In genomic region chr20:57106030-57106682, GRCh38 we compare ENCODE assay signal across 28 cellular contexts.
DNase-seq lines count a peak whose midpoint lies in the region; ATAC-seq, FAIRE-seq and TF ChIP-seq lines count a peak whose summit lies in the region.
"Had no signal": no experiment of that assay in that cellular context is flagged by ENCODE, and none has a peak within 500 bp of the region (broad histone marks: within the 10 kb centered on the region; RNA-seq: fewer than 3 reads in every experiment).

No MANE protein-coding gene starts in this region.

- H3K4me1 ChIP-seq in HepG2 (ENCODE audit: insufficient read depth, low read length) (peaks cover 15% of the 10 kb centered on the region), right lobe of liver (no peaks in the 10 kb centered on the region), OCI-LY1 (ENCODE audit: insufficient read depth, low read length, severe bottlenecking) (peaks cover 9% of the 10 kb centered on the region), H1 (replicated peaks in 1 of 4; ENCODE audit: control insufficient read depth in 3 of 4, insufficient read depth in 4 of 4, low read length in 3 of 4) (peaks cover 0 to 2% (median 0%) of the 10 kb centered on the region in 4 experiments; a peak in 1 of 7 replicates), suprapubic skin (peaks cover 19% of the 10 kb centered on the region)
- H3K4me1 ChIP-seq: right atrium auricular region had no signal

- H2BK120ac ChIP-seq in H1 (replicated peaks; ENCODE audit: low read depth, low read length): no peak overlapping the region

- H2AFZ ChIP-seq in HepG2 (ENCODE audit: low read length): no peak overlapping the region
- no peak overlapping the region for H2AFZ ChIP-seq in OCI-LY1 (ENCODE audit: low read length)
- H2AFZ ChIP-seq in H1 (ENCODE audit: low read length): no peak overlapping the region

- TF ChIP-seq EP300 in HepG2 (IDR thresholded peaks at IDR 0.05; ENCODE audit: low read depth in 2 of 2, low read length in 2 of 2): no peak
- TF ChIP-seq EP300 in HepG2 (CRISPR knock-in tag; IDR thresholded peaks at IDR 0.05; ENCODE audit: borderline replicate concordance): no peak
- no peak for TF ChIP-seq EP300 in H1 (IDR thresholded peaks at IDR 0.05; ENCODE audit: borderline replicate concordance in 1 of 2, low read depth in 2 of 2, low read length in 2 of 2)
- no peak for TF ChIP-seq EP300 in suprapubic skin (IDR thresholded peaks at IDR 0.05)

- intact Hi-C loops in HepG2 (cut with micrococcal nuclease; ENCODE audit: unreplicated experiment) (no loop called here), right lobe of liver (cut with DNase I) (no loop called here)

- no TSS peak for BruUV-seq in HepG2 (replicated peaks; lab: Mats Ljungman, UMichigan)

- no peak for ATAC-seq in HepG2
- ATAC-seq in right lobe of liver: no peak
- ATAC-seq: activated naive CD4-positive, alpha-beta T cell treated with anti-CD3 and anti-CD28 coated beads, Interleukin-2, amount 50 U/mL, for 72 hours had no signal

- 52% methylated on average over 12 of the region's 12 CpGs for WGBS in HepG2 (ENCODE audit: low lambda C conversion rate)
- 53% methylated on average over 7 of the region's 12 CpGs for whole genome bisulfite sequencing in right lobe of liver (ENCODE audit: insufficient coverage, low coverage, low lambda C conversion rate, missing lambda C conversion rate)
- 78% methylated on average over 12 of the region's 12 CpGs; no CpG with 5 or more reads in 1 of the 2 experiments for WGBS in H1 (ENCODE audit: extremely low coverage in 1 of 2, insufficient coverage in 1 of 2, insufficient read length in 1 of 2, insufficient replicate concordance in 2 of 2, low coverage in 1 of 2, low lambda C conversion rate in 2 of 2, missing lambda C conversion rate in 1 of 2), 2 experiments
- WGBS in suprapubic skin: 86% methylated on average over 12 of the region's 12 CpGs

- no peaks in the 10 kb centered on the region for H3K9me3 ChIP-seq in HepG2 (ENCODE audit: low read length)
- H3K9me3 ChIP-seq in right lobe of liver: no peaks in the 10 kb centered on the region
- no peaks in the 10 kb centered on the region for H3K9me3 ChIP-seq in OCI-LY1 (ENCODE audit: low read length)
- no peaks in the 10 kb centered on the region for H3K9me3 ChIP-seq in H1 (ENCODE audit: insufficient read depth in 2 of 2, low read depth in 1 of 2, low read length in 1 of 2)
- H3K9me3 ChIP-seq in suprapubic skin: no peaks in the 10 kb centered on the region
- H3K9me3 ChIP-seq: esophagus muscularis mucosa, neutrophil, right atrium auricular region had no signal

- no peak overlapping the region for H3K56ac ChIP-seq in H1 (replicated peaks; ENCODE audit: insufficient read length, low read depth, low read length)

- H2AK5ac ChIP-seq in H1 (ENCODE audit: low read depth, low read length): no peak overlapping the region

- no peak overlapping the region for H2BK15ac ChIP-seq in H1 (ENCODE audit: low read length)

- H3K36me3 ChIP-seq in HepG2 (replicated peaks in 1 of 2; ENCODE audit: control insufficient read depth in 1 of 2, insufficient read depth in 2 of 2, low read length in 2 of 2) (no peaks in the 10 kb centered on the region), right lobe of liver (no peaks in the 10 kb centered on the region), OCI-LY1 (ENCODE audit: insufficient read depth, low read length) (no peaks in the 10 kb centered on the region), H1 (ENCODE audit: control insufficient read depth in 2 of 4, insufficient read depth in 4 of 4, low read length in 3 of 4) (no peaks in the 10 kb centered on the region), suprapubic skin (no peaks in the 10 kb centered on the region)
- H3K36me3 ChIP-seq: esophagus muscularis mucosa, neutrophil, right atrium auricular region had no signal

- POLR2A ChIA-PET in HepG2 (lab: Yijun Ruan, JAX): no interaction called here
- POLR2A ChIA-PET in H1 (lab: Charles Lee; ENCODE audit: partially characterized antibody): no interaction called here

- no peak overlapping the region for H4K8ac ChIP-seq in H1 (ENCODE audit: extremely low read depth, insufficient read depth, low read length)

- no peak overlapping the region for H3K9ac ChIP-seq in HepG2 (ENCODE audit: insufficient read depth, low read depth, low read length)
- H3K9ac ChIP-seq in OCI-LY1 (ENCODE audit: low read length): no peak overlapping the region
- no peak overlapping the region for H3K9ac ChIP-seq in H1 (replicated peaks in 1 of 4; ENCODE audit: extremely low read depth in 1 of 4, low read depth in 3 of 4, low read length in 3 of 4)

- no peak overlapping the region for H4K5ac ChIP-seq in H1 (ENCODE audit: insufficient read length, low read depth, low read length)

- H3K4me2 ChIP-seq in HepG2 (ENCODE audit: low read depth, low read length) (no peak overlapping the region), OCI-LY1 (ENCODE audit: low read length) (peak overlapping the region; percentile 24; the same call in 1 of the 2 replicates), H1 (ENCODE audit: insufficient read depth in 1 of 2, low read depth in 2 of 2, low read length in 2 of 2) (no peak overlapping the region)
- H3K4me2 ChIP-seq: smooth muscle cell had no signal

- H3K9me2 ChIP-seq in OCI-LY1 (ENCODE audit: low read depth, low read length): no peaks in the 10 kb centered on the region

- no peak overlapping the region for H4K91ac ChIP-seq in H1 (replicated peaks; ENCODE audit: insufficient read length, low read length)

- no peak for TF ChIP-seq POLR2A in HepG2 (IDR thresholded peaks at IDR 0.05; ENCODE audit: insufficient read depth in 1 of 2, low read depth in 2 of 2, low read length in 2 of 2)
- no peak for TF ChIP-seq POLR2A in right lobe of liver (IDR thresholded peaks at IDR 0.05)
- no peak for TF ChIP-seq POLR2A in H1 (IDR thresholded peaks at IDR 0.05; ENCODE audit: control extremely low read depth in 1 of 2, low read depth in 2 of 2, low read length in 2 of 2)
- no peak for TF ChIP-seq POLR2A in suprapubic skin (IDR thresholded peaks at IDR 0.05)

- H3F3A ChIP-seq in OCI-LY1 (ENCODE audit: insufficient read depth, low read length): no peaks in the 10 kb centered on the region

- in situ Hi-C loops in HepG2 (cut with HindIII; ENCODE audit: extremely low pct_ligation_motif_present, low pct_unique_long_range_greater_than_20kb): no loop called here

- H2BK20ac ChIP-seq in H1 (ENCODE audit: low read length): no peak overlapping the region

- peaks cover 2 to 17% of the 10 kb centered on the region in 2 experiments; a peak in 3 of 5 replicates for H3K27me3 ChIP-seq in HepG2 (ENCODE audit: control insufficient read depth in 1 of 2, insufficient read depth in 2 of 2, low read length in 2 of 2)
- H3K27me3 ChIP-seq in right lobe of liver: no peaks in the 10 kb centered on the region
- peaks cover 3% of the 10 kb centered on the region; the same call in 1 of the 2 replicates for H3K27me3 ChIP-seq in OCI-LY1 (ENCODE audit: insufficient read depth, low read length)
- no peaks in the 10 kb centered on the region for H3K27me3 ChIP-seq in H1 (replicated peaks in 1 of 4; ENCODE audit: control insufficient read depth in 3 of 4, extremely low read depth in 1 of 4, insufficient read depth in 3 of 4, low read length in 3 of 4)
- H3K27me3 ChIP-seq in suprapubic skin: no peaks in the 10 kb centered on the region
- H3K27me3 ChIP-seq: neutrophil, right atrium auricular region had no signal

- no peak overlapping the region for H3K18ac ChIP-seq in H1 (ENCODE audit: extremely low read depth, low read length)

- DNase-seq in HepG2 (ENCODE audit: low spot score) (no peak), right lobe of liver (no peak), H1 (ENCODE audit: low read depth in 1 of 2, low spot score in 2 of 2) (no peak), urothelium cell line (ENCODE audit: low spot score) (no peak), T1000 (lab: John Stamatoyannopoulos, UW) (no peak), suprapubic skin (ENCODE audit: low spot score in 2 of 2) (no peak)
- DNase-seq in stimulated activated CD4-positive, alpha-beta T cell treated with anti-CD3 and anti-CD28 coated beads, Interleukin-12 subunit alpha, Interleukin-12 subunit beta, amount 100 ng/mL, for 4 hours: no peak
- DNase-seq: activated CD4-positive, alpha-beta T cell treated with anti-CD3 and anti-CD28 coated beads for 48 hours; activated CD8-positive, alpha-beta memory T cell treated with anti-CD3 and anti-CD28 coated beads for 24 hours; amygdala; Calu3; CD4-positive, CD25-positive, alpha-beta regulatory T cell; foreskin fibroblast; head of caudate nucleus; NCI-H146; NCI-H446 treated with DMSO at 0.1 percent for 48 hours; NCI-H774; stimulated activated CD4-positive, alpha-beta T cell treated with anti-CD3 and anti-CD28 coated beads, Interleukin-2, amount 100 ng/mL, for 24 hours; stimulated activated CD8-positive, alpha-beta memory T cell treated with anti-CD3 and anti-CD28 coated beads, Interleukin-4, amount 100 ng/mL, for 48 hours had no signal

- H3K27ac ChIP-seq in HepG2 (ENCODE audit: extremely low read length, insufficient read depth, low read length): no peak overlapping the region
- H3K27ac ChIP-seq in right lobe of liver: no peak overlapping the region
- no peak overlapping the region for H3K27ac ChIP-seq in OCI-LY1 (ENCODE audit: low read depth, low read length, poor library complexity, severe bottlenecking)
- H3K27ac ChIP-seq in H1 (ENCODE audit: low read depth, low read length): no peak overlapping the region
- H3K27ac ChIP-seq in suprapubic skin: no peak overlapping the region
- H3K27ac ChIP-seq: esophagus muscularis mucosa, neutrophil, right atrium auricular region, VCaP had no signal

- H3K79me2 ChIP-seq in HepG2 (ENCODE audit: insufficient read depth, low read length): no peaks in the 10 kb centered on the region
- no peaks in the 10 kb centered on the region for H3K79me2 ChIP-seq in OCI-LY1 (ENCODE audit: insufficient read depth, low read length)
- H3K79me2 ChIP-seq in H1 (ENCODE audit: control insufficient read depth in 1 of 2, insufficient read depth in 2 of 2, low read length in 2 of 2): no peaks in the 10 kb centered on the region

- no peaks in the 10 kb centered on the region for H3K79me1 ChIP-seq in H1 (ENCODE audit: low read depth, low read length)

- TF ChIP-seq RAD21 in HepG2 (CRISPR knock-in tag; IDR thresholded peaks at IDR 0.05) (no peak), H1 (IDR thresholded peaks at IDR 0.05 in 1 of 2, conservative IDR thresholded peaks at IDR 0.05 in 1 of 2; ENCODE audit: low read depth in 2 of 2, low read length in 2 of 2) (no peak)

- no peak overlapping the region for H2BK12ac ChIP-seq in H1 (ENCODE audit: low read depth, low read length)

- no peaks in the 10 kb centered on the region for H3K23me2 ChIP-seq in H1 (ENCODE audit: low read depth, low read length)

- no peak overlapping the region for H2BK5ac ChIP-seq in H1 (ENCODE audit: low read depth, low read length)

- H3K14ac ChIP-seq in H1 (ENCODE audit: insufficient read length): no peak overlapping the region

- FAIRE-seq in HepG2 (lab: Jason Lieb, UNC) (no peak), H1 (lab: Jason Lieb, UNC) (no peak), urothelium cell line (lab: Jason Lieb, UNC) (peak; percentile 48)
- FAIRE-seq: A204.1, endometrium had no signal

- H4K20me1 ChIP-seq in HepG2 (ENCODE audit: insufficient read depth, low read length): no peaks in the 10 kb centered on the region
- no peaks in the 10 kb centered on the region for H4K20me1 ChIP-seq in OCI-LY1 (ENCODE audit: insufficient read depth, low read length)
- no peaks in the 10 kb centered on the region for H4K20me1 ChIP-seq in H1 (replicated peaks in 1 of 2; ENCODE audit: control insufficient read depth in 1 of 2, insufficient read depth in 2 of 2, low read length in 2 of 2)

- CTCF ChIA-PET in HepG2 (lab: Yijun Ruan, JAX; ENCODE audit: low intra/inter-chr PET ratio, low total read pairs): no interaction called here
- CTCF ChIA-PET in H1 (lab: Charles Lee; ENCODE audit: partially characterized antibody): interaction anchor here (1.0 kb wide), 2 partner anchors 17 to 240 kb away, joined by 3 read pairs; no protein-coding TSS in a partner anchor

- H3K4me3 ChIP-seq in HepG2 (replicated peaks in 1 of 3; ENCODE audit: insufficient read depth in 1 of 3, low read depth in 2 of 3, low read length in 3 of 3): no peak overlapping the region
- H3K4me3 ChIP-seq in right lobe of liver: no peak overlapping the region
- no peak overlapping the region for H3K4me3 ChIP-seq in OCI-LY1 (ENCODE audit: low read depth, low read length, poor library complexity, severe bottlenecking)
- no peak overlapping the region for H3K4me3 ChIP-seq in H1 (ENCODE audit: extremely low read depth in 1 of 4, insufficient read depth in 2 of 4, low read depth in 3 of 4, low read length in 4 of 4)
- no peak overlapping the region for H3K4me3 ChIP-seq in suprapubic skin
- H3K4me3 ChIP-seq: esophagus muscularis mucosa, right atrium auricular region, smooth muscle cell had no signal

- TF ChIP-seq CTCF in HepG2 (CRISPR knock-in tag; IDR thresholded peaks at IDR 0.05): no peak
- TF ChIP-seq CTCF in right lobe of liver (IDR thresholded peaks at IDR 0.05): no peak
- TF ChIP-seq CTCF in OCI-LY1 (IDR thresholded peaks at IDR 0.05; ENCODE audit: low read length): no peak
- TF ChIP-seq CTCF in H1 (IDR thresholded peaks at IDR 0.05; ENCODE audit: control extremely low read depth in 1 of 3, insufficient read depth in 1 of 3, low read depth in 1 of 3, low read length in 3 of 3): no peak
- TF ChIP-seq CTCF in suprapubic skin (IDR thresholded peaks at IDR 0.05): no peak

- H3K23ac ChIP-seq in H1 (ENCODE audit: insufficient read length): no peak overlapping the region

- no peak overlapping the region for H3K4ac ChIP-seq in H1 (replicated peaks; ENCODE audit: insufficient read length, low read depth, low read length)

Comparison
In these comparisons a context has a peak if more than half of its experiments do, and no peak if none do; other contexts are left out.
1. Of the 41 proteins assayed by ChIP-seq in both HepG2 and H1: peak only in HepG2: none; only in H1: ATF3; in both: RFX5 and USF2; in neither: 38.